Comparison of ENCODE assay signal across 8 cellular contexts in genomic region chr9:130243015-130243881, GRCh38. TPM values are rescaled to one million over a fixed set of nuclear protein-coding genes. Genes with fewer than 3 reads are reported as not detected.
DNase-seq lines count a peak whose midpoint lies in the region; ATAC-seq and TF ChIP-seq lines count a peak whose summit lies in the region.

No MANE protein-coding gene starts in this region.

- peak; percentile 63 to 77 for ATAC-seq in gastrocnemius medialis
- no peak for ATAC-seq in HG02623 (IDR thresholded peaks at IDR 0.05; ENCODE audit: unreplicated experiment)

- DNase-seq in NOMO-1 (lab: John Stamatoyannopoulos, UW; ENCODE audit: unreplicated experiment in 2 of 2), result peak; percentile 13 to 17
- no peak for DNase-seq in NOMO-1 treated with dmso at 0.1 percent for 144 hours (lab: John Stamatoyannopoulos, UW; ENCODE audit: unreplicated experiment)
- DNase-seq in NAMALWA (ENCODE audit: low spot score), result peak; percentile 85
- peak; percentile 48 to 95 (median 76) for DNase-seq in T-helper 2 cell
- DNase-seq in anterior cingulate cortex (lab: John Stamatoyannopoulos, UW), result peak in 42 of 58 donors; percentile 9 to 85 (median 38)
- peak in 42 of 51 donors; percentile 7 to 78 (median 42) for DNase-seq in hypothalamus (lab: John Stamatoyannopoulos, UW)
- DNase-seq in gastrocnemius medialis, result peak in 1 of 2 donors; percentile 48

- in situ Hi-C loops in gastrocnemius medialis (cut with MboI; ENCODE audit: low sequenced_read_pairs in 4 of 4), result loop anchor here (25.0 kb wide), 1 partner anchor 356 kb away; no protein-coding TSS in a partner anchor

- H3K4me1 ChIP-seq in gastrocnemius medialis, result no peaks in the 10 kb centered on the region

- H3K9me3 ChIP-seq in gastrocnemius medialis, result no peaks in the 10 kb centered on the region

- TF ChIP-seq POLR2A in gastrocnemius medialis (IDR thresholded peaks at IDR 0.05), result no peak

- H3K36me3 ChIP-seq in gastrocnemius medialis, result no peaks in the 10 kb centered on the region

- intact Hi-C loops in gastrocnemius medialis (cut with DNase I; ENCODE audit: low total_unique reads), result no loop called here

- no peak overlapping the region for H3K4me3 ChIP-seq in gastrocnemius medialis

- no peaks in the 10 kb centered on the region for H3K27me3 ChIP-seq in gastrocnemius medialis

- H3K27ac ChIP-seq in gastrocnemius medialis, result no peak overlapping the region

- peak; percentile 76 to 93 (median 87) for TF ChIP-seq CTCF in gastrocnemius medialis (IDR thresholded peaks at IDR 0.05 in 4 of 5, conservative IDR thresholded peaks at IDR 0.05 in 1 of 5)

RNA-seq across cellular contexts. Expression of gene HMCN2, which starts 22.3 kb away (rescaled TPM):
- total RNA-seq in gastrocnemius medialis, result 1 to 10 TPM; 1.9 to 8.5 (median 7.7) TPM
